1 cellular context compared by ENCODE assay signal in the genomic region with DNA sequence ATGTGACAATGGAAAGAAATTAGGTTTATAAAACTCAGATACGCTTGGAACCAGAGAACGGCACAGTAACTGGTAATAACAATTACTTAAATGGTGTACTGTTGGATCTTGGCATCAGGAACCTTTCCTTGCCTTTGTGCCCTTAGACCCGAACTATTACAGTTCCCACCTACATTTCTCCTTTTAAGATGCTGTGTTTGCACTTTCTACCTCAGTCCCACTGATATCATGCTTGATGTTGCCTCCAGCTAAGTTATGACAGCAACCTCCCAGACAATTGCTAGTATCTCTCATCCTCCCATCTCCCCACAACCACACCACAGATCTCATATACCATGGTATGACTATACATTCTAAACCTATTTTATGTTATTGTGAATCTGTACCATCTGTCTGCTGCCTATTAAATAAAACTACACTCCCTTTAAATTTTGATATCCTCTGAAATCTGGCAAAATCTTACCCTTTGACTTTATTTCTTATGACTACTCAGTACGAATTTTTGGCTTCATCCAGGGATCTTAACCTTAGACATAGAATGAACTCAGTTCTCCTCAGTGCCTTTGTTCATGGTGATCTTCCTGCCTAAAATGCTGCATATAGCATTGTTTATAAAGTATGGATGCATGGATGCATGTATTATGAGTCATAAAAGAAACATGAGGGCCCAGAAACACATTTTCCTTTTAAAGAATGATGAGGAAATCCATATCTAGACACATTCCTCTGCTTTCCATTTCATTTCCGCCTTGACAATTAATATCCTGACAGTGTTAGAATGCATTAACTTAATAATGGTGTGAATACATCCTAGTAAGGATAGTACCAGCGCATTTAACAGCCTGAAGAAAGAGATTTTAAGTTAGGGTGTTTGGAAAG.
TF ChIP-seq lines count a peak whose summit lies in the region.

No MANE protein-coding gene starts in this region.

TF ChIP-seq in GM23338, 12 proteins besides CTCF, POLR2A, EP300 and RAD21:
- TF ChIP-seq, protein P1, sequence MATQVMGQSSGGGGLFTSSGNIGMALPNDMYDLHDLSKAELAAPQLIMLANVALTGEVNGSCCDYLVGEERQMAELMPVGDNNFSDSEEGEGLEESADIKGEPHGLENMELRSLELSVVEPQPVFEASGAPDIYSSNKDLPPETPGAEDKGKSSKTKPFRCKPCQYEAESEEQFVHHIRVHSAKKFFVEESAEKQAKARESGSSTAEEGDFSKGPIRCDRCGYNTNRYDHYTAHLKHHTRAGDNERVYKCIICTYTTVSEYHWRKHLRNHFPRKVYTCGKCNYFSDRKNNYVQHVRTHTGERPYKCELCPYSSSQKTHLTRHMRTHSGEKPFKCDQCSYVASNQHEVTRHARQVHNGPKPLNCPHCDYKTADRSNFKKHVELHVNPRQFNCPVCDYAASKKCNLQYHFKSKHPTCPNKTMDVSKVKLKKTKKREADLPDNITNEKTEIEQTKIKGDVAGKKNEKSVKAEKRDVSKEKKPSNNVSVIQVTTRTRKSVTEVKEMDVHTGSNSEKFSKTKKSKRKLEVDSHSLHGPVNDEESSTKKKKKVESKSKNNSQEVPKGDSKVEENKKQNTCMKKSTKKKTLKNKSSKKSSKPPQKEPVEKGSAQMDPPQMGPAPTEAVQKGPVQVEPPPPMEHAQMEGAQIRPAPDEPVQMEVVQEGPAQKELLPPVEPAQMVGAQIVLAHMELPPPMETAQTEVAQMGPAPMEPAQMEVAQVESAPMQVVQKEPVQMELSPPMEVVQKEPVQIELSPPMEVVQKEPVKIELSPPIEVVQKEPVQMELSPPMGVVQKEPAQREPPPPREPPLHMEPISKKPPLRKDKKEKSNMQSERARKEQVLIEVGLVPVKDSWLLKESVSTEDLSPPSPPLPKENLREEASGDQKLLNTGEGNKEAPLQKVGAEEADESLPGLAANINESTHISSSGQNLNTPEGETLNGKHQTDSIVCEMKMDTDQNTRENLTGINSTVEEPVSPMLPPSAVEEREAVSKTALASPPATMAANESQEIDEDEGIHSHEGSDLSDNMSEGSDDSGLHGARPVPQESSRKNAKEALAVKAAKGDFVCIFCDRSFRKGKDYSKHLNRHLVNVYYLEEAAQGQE (IDR thresholded peaks at IDR 0.05; ENCODE audit: unreplicated experiment): no peak
- TF ChIP-seq ZNF331 (CRISPR knock-in tag; IDR thresholded peaks at IDR 0.05; ENCODE audit: low read depth) (no peak), ZNF462 (CRISPR knock-in tag; IDR thresholded peaks at IDR 0.05) (no peak), POLR2AphosphoS5 (IDR thresholded peaks at IDR 0.05; ENCODE audit: low read depth) (no peak), JUNB (IDR thresholded peaks at IDR 0.05; ENCODE audit: unreplicated experiment) (no peak), NANOG (IDR thresholded peaks at IDR 0.05; ENCODE audit: borderline replicate concordance) (no peak), STAT1 (IDR thresholded peaks at IDR 0.05; ENCODE audit: unreplicated experiment) (no peak), EZH2phosphoT487 (IDR thresholded peaks at IDR 0.05; ENCODE audit: unreplicated experiment) (no peak), ZNF114 (CRISPR knock-in tag; IDR thresholded peaks at IDR 0.05) (no peak), EZH2 (IDR thresholded peaks at IDR 0.05; ENCODE audit: low read depth, unreplicated experiment) (no peak), CREB1 (CRISPR knock-in tag; IDR thresholded peaks at IDR 0.05; ENCODE audit: low read depth) (no peak)
- TF ChIP-seq, protein P2, sequence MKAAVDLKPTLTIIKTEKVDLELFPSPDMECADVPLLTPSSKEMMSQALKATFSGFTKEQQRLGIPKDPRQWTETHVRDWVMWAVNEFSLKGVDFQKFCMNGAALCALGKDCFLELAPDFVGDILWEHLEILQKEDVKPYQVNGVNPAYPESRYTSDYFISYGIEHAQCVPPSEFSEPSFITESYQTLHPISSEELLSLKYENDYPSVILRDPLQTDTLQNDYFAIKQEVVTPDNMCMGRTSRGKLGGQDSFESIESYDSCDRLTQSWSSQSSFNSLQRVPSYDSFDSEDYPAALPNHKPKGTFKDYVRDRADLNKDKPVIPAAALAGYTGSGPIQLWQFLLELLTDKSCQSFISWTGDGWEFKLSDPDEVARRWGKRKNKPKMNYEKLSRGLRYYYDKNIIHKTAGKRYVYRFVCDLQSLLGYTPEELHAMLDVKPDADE (IDR thresholded peaks at IDR 0.05): no peak
